ENCODE assay signal across 33 cellular contexts in the genomic region with DNA sequence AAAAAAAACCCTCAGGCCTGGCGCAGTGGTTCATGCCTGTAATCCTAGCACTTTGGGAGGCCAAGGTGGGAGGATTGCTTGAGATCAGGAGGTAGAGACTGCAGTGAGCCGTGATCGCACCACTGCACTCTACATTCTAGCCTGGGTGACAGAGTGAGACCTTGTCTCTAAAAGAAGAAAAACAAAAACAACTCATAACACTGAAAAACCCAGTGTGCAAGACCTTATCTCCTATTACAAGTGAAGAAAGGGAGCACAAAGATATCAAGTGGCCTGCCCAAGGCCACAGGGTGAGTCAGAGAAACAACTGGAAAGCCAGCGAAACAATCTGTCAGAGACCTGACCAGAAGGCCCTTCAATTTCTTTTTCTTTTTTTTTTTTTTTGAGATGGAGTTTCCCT. TPM values are rescaled to one million over a fixed set of nuclear protein-coding genes. Genes with fewer than 3 reads are reported as not detected.
A peak's percentile ranks its signal among the peaks of the same experiment; 100 is the strongest.
DNase-seq lines count a peak whose midpoint lies in the region; ATAC-seq and TF ChIP-seq lines count a peak whose summit lies in the region.
"Had no signal": no experiment of that assay in that cellular context is flagged by ENCODE, and none has a peak within 500 bp of the region (broad histone marks: within the 10 kb centered on the region; RNA-seq: fewer than 3 reads in every experiment).

No MANE protein-coding gene starts in this region.

- H3K27ac Mint-ChIP-seq in Caco-2 (ENCODE audit: unreplicated experiment) = no peak overlapping the region
- H3K27ac Mint-ChIP-seq: immature natural killer cell had no signal

- intact Hi-C loops in sigmoid colon (cut with DNase I) (no loop called here), Caco-2 (cut with micrococcal nuclease; ENCODE audit: unreplicated experiment) (no loop called here)

- no peaks in the 10 kb centered on the region for H3K27me3 Mint-ChIP-seq in Caco-2 (ENCODE audit: insufficient read depth, unreplicated experiment)
- H3K27me3 Mint-ChIP-seq: activated naive CD4-positive, alpha-beta T cell treated with anti-CD3 and anti-CD28 coated beads, Interleukin-2, amount 10 ng/mL, durations not matched to agents 7 days and 5 days had no signal

- H3K9me3 Mint-ChIP-seq in Caco-2 (ENCODE audit: unreplicated experiment) = no peaks in the 10 kb centered on the region
- H3K9me3 Mint-ChIP-seq: activated naive CD4-positive, alpha-beta T cell treated with anti-CD3 and anti-CD28 coated beads, Interleukin-2, amount 10 ng/mL, durations not matched to agents 7 days and 5 days; immature natural killer cell had no signal

- H3K4me3 ChIP-seq in HEK293 (ENCODE audit: low read depth, low read length) = no peak overlapping the region
- no peak overlapping the region for H3K4me3 ChIP-seq in sigmoid colon
- H3K4me3 ChIP-seq in Caco-2 (ENCODE audit: low read depth, low read length) = no peak overlapping the region
- H3K4me3 ChIP-seq: ascending aorta, cardiac muscle cell, stomach, thyroid gland, vagina had no signal

- POLR2A ChIA-PET in HEK293 (lab: Yijun Ruan, JAX) (interaction anchor here (0.7 kb wide), 1 partner anchor 364 kb away, joined by 4 read pairs; no protein-coding TSS in a partner anchor), Caco-2 (lab: Charles Lee) (interaction anchor here (0.6 kb wide), 1 partner anchor 13 kb away, joined by 3 read pairs; no protein-coding TSS in a partner anchor)

- H3K36me3 ChIP-seq in HEK293 (ENCODE audit: control insufficient read depth in 2 of 2, insufficient read depth in 1 of 2, low read length in 2 of 2) (peaks cover 35 to 63% of the 10 kb centered on the region in 2 experiments), sigmoid colon (peaks cover 12 to 55% (median 26%) of the 10 kb centered on the region in 4 donors), Caco-2 (ENCODE audit: control insufficient read depth, insufficient read depth, low read length) (peaks cover 5% of the 10 kb centered on the region)

- no TSS peak for BruUV-seq in Caco-2 (replicated peaks; lab: Mats Ljungman, UMichigan)

- DNase-seq in OCI-M2 (lab: John Stamatoyannopoulos, UW; ENCODE audit: unreplicated experiment) = peak; percentile 38
- DNase-seq in amniotic epithelial cell (ENCODE audit: low read depth) = peak; percentile 90
- no peak for DNase-seq in sigmoid colon
- DNase-seq in SIG-M5 treated with dmso at 0.1 percent for 504 hours (lab: John Stamatoyannopoulos, UW; ENCODE audit: unreplicated experiment) = no peak
- DNase-seq in Caco-2 = no peak
- DNase-seq: activated CD4-positive, alpha-beta T cell treated with anti-CD3 and anti-CD28 coated beads, Interleukin-2, amount 50 U/mL, for 48 hours; activated CD8-positive, alpha-beta memory T cell treated with anti-CD3 and anti-CD28 coated beads, Interleukin-2, amount 50 U/mL, for 4 hours; activated naive CD4-positive, alpha-beta T cell treated with anti-CD3 and anti-CD28 coated beads, Interleukin-2, amount 10 ng/mL, durations not matched to agents 7 days and 5 days; DMS153; effector CD4-positive, alpha-beta T cell; immature natural killer cell; Kasumi-1; left colon; mesenchymal stem cell; MV-4-11; NCI-H146; NCI-H2107; NCI-H446; NCI-H774; retina; stimulated activated CD4-positive, alpha-beta T cell treated with anti-CD3 and anti-CD28 coated beads, Interleukin-2, amount 100 ng/mL, for 24 hours; stomach; T-helper 1 cell; thyroid gland had no signal

- TF ChIP-seq CTCF in HEK293 (tag by site-specific recombination; IDR thresholded peaks at IDR 0.05) (no peak), sigmoid colon (IDR thresholded peaks at IDR 0.05) (no peak), Caco-2 (IDR thresholded peaks at IDR 0.05; ENCODE audit: insufficient read depth in 1 of 2, low read depth in 1 of 2, low read length in 1 of 2, severe bottlenecking in 1 of 2, unreplicated experiment in 1 of 2) (no peak)

- H3K27me3 ChIP-seq in sigmoid colon (no peaks in the 10 kb centered on the region), Caco-2 (replicated peaks; ENCODE audit: control insufficient read depth, insufficient read depth, low read length) (no peaks in the 10 kb centered on the region)
- H3K27me3 ChIP-seq: ascending aorta, cardiac muscle cell, stomach, thyroid gland, vagina had no signal

- ATAC-seq in HG03432 (IDR thresholded peaks at IDR 0.05; ENCODE audit: unreplicated experiment) = no peak
- ATAC-seq: activated CD4-positive, CD25-positive, alpha-beta regulatory T cell treated with anti-CD3 and anti-CD28 coated beads, Interleukin-2, amount 50 U/mL, for 24 hours; HepG2; left colon had no signal

- TF ChIP-seq POLR2A in sigmoid colon (IDR thresholded peaks at IDR 0.05) = no peak

- no peak overlapping the region for H3K4me3 Mint-ChIP-seq in Caco-2 (ENCODE audit: unreplicated experiment)
- H3K4me3 Mint-ChIP-seq: activated naive CD4-positive, alpha-beta T cell treated with anti-CD3 and anti-CD28 coated beads, Interleukin-2, amount 10 ng/mL, durations not matched to agents 7 days and 5 days had no signal

- TF ChIP-seq EP300 in sigmoid colon (IDR thresholded peaks at IDR 0.05) = no peak

- no peak overlapping the region for H3K27ac ChIP-seq in HEK293 (ENCODE audit: extremely low read depth, low read depth, low read length)
- H3K27ac ChIP-seq in sigmoid colon = peak overlapping the region in 3 of 4 donors; percentile 39 to 99 (median 97)
- H3K27ac ChIP-seq: ascending aorta, cardiac muscle cell, epithelial cell of prostate, parathyroid adenoma, thyroid gland, vagina had no signal

- no peaks in the 10 kb centered on the region for H3K4me1 Mint-ChIP-seq in Caco-2 (ENCODE audit: low read depth, unreplicated experiment)

- peaks cover 51% of the 10 kb centered on the region for H3K36me3 Mint-ChIP-seq in Caco-2 (ENCODE audit: insufficient read depth, unreplicated experiment)

- WGBS in sigmoid colon, 2 donors = 95 to 96% methylated on average over 4 of the region's 4 CpGs

- H3K4me1 ChIP-seq in HEK293 (ENCODE audit: control insufficient read depth, insufficient read depth, low read length) (no peaks in the 10 kb centered on the region; the same call in 1 of the 2 replicates), sigmoid colon (peaks cover 0 to 36% (median 32%) of the 10 kb centered on the region in 4 donors), Caco-2 (peaks cover 11% of the 10 kb centered on the region)
- H3K4me1 ChIP-seq: parathyroid adenoma had no signal

- CTCF ChIA-PET in HEK293 (lab: Yijun Ruan, JAX) = interaction anchor here (1.2 to 2.0 kb wide), 2 partner anchors 8 to 193 kb away, joined by 3 to 16 read pairs; no protein-coding TSS in a partner anchor
- CTCF ChIA-PET in Caco-2 (lab: Charles Lee) = no interaction called here

- H3K9me3 ChIP-seq in HEK293 (ENCODE audit: control insufficient read depth, insufficient read depth, low read depth, low read length) (no peaks in the 10 kb centered on the region), sigmoid colon (no peaks in the 10 kb centered on the region), Caco-2 (no peaks in the 10 kb centered on the region)
- H3K9me3 ChIP-seq: ascending aorta, stomach, thyroid gland, vagina had no signal

TF ChIP-seq in HEK293, 187 proteins besides CTCF, POLR2A, EP300 and RAD21 (continues in another document):
- TF ChIP-seq KLF7 (tag by site-specific recombination; IDR thresholded peaks at IDR 0.05; ENCODE audit: borderline replicate concordance) = no peak
- TF ChIP-seq ZBTB11 (tag by site-specific recombination; conservative IDR thresholded peaks at IDR 0.05; ENCODE audit: low read depth) = no peak

RNA-seq across cellular contexts. Expression of gene TXN2, which starts 2.5 kb away (rescaled TPM):
- total RNA-seq in sigmoid colon (10 to 100 TPM; 43.2 to 72.2 (median 61.9) TPM), Caco-2 (2022) (75.8 and 77.2 TPM in 2 replicates)
- polyA plus RNA-seq in sigmoid colon = 100 to 1,000 TPM; 145 to 181 (median 171) TPM

RNA-seq across cellular contexts. Expression of gene FOXRED2, which starts 27.9 kb away (rescaled TPM):
- 1 to 10 TPM; 4.2 to 4.8 (median 4.7) TPM for total RNA-seq in sigmoid colon
- polyA plus RNA-seq in sigmoid colon = 1 to 10 TPM in 1 of 3 donors, under 1 TPM in 2; under 0.01 to 5.4 (median 0.69) TPM
- total RNA-seq in Caco-2 (2022) = 182 and 220 TPM in 2 replicates

RNA-seq across cellular contexts. Expression of gene EIF3D, which starts 50.0 kb away (rescaled TPM):
- total RNA-seq in sigmoid colon = 100 to 1,000 TPM; 260 to 376 (median 290) TPM
- 100 to 1,000 TPM; 130 to 221 (median 197) TPM for polyA plus RNA-seq in sigmoid colon
- total RNA-seq in Caco-2 (2022) = 240 and 250 TPM in 2 replicates

Comparison
In these comparisons a context has a peak if more than half of its experiments do, and no peak if none do; other contexts are left out.
1. DNase-seq: peak in OCI-M2 (single experiment) and amniotic epithelial cell (single experiment); none in sigmoid colon (single experiment), SIG-M5 treated with dmso at 0.1 percent for 504 hours (single experiment) and Caco-2 (0 of 2).
2. RNA of gene FOXRED2, which starts 27.9 kb away (total RNA-seq): 182 to 220 TPM in Caco-2; 4.2 to 4.8 TPM in sigmoid colon; every median in the first group is over 10 times any median in the second.